In the genomic region with DNA sequence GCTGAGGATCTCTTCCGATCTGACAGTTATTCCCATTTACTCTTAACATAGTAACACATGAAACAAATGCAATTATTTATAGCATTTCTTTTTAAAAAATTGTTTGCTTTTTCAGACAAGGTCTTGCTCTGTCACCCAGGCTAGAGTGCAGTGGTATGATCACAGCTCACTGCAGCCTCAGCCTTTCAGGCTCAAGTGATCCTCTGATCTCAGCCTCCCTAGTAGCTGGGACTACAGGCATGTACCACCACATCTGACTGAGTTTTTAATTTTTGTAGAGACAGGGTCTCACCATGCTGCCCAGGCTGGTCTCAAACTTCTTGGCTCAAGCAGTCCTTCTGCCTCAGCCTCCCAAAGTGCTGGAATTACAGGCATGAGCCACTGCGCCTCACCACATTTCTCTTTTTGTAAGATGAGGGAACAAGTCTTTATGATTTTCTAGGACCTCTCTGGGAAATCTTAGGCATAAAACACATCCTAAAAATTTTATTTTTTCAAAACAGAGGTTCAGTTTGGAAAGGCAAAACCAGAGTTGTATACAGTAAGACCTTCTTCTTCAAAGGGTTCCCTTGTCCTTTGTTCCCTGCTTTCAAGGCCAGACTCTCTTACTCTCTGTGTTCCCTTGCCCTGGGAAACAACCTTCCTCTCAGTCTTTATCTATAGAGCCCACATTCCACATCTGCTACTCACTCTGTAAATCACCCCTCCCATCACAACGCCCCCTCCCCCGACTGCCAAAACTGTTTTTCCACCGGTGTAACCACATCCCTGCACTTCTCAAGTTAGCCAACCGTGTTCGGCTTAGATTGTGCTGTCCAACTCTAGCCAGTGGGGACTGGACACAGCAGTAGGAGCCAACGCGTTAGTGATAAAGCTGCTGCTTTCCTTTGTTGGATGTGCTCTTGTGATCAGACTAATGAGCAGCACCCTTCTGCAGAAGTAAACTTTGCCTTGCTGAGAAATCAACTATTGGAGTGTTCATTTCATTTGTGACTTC, we compare ENCODE assay signal across 1 cellular context.
TF ChIP-seq lines count a peak whose summit lies in the region.

No MANE protein-coding gene starts in this region.

TF ChIP-seq in HepG2, 621 proteins besides CTCF, POLR2A, EP300 and RAD21 (continued from another document and continues in another):
- TF ChIP-seq TCF7 (IDR thresholded peaks at IDR 0.05; ENCODE audit: low read depth): peak; percentile 86
- no peak for TF ChIP-seq ZNF451 (CRISPR knock-in tag; IDR thresholded peaks at IDR 0.05)
- no peak for TF ChIP-seq ZNF30 (CRISPR knock-in tag; IDR thresholded peaks at IDR 0.05)
- TF ChIP-seq, protein P1, sequence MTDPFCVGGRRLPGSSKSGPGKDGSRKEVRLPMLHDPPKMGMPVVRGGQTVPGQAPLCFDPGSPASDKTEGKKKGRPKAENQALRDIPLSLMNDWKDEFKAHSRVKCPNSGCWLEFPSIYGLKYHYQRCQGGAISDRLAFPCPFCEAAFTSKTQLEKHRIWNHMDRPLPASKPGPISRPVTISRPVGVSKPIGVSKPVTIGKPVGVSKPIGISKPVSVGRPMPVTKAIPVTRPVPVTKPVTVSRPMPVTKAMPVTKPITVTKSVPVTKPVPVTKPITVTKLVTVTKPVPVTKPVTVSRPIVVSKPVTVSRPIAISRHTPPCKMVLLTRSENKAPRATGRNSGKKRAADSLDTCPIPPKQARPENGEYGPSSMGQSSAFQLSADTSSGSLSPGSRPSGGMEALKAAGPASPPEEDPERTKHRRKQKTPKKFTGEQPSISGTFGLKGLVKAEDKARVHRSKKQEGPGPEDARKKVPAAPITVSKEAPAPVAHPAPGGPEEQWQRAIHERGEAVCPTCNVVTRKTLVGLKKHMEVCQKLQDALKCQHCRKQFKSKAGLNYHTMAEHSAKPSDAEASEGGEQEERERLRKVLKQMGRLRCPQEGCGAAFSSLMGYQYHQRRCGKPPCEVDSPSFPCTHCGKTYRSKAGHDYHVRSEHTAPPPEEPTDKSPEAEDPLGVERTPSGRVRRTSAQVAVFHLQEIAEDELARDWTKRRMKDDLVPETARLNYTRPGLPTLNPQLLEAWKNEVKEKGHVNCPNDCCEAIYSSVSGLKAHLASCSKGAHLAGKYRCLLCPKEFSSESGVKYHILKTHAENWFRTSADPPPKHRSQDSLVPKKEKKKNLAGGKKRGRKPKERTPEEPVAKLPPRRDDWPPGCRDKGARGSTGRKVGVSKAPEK (CRISPR knock-in tag; IDR thresholded peaks at IDR 0.05; ENCODE audit: borderline replicate concordance): no peak
- TF ChIP-seq HNF4G (IDR thresholded peaks at IDR 0.05; ENCODE audit: borderline replicate concordance, low read depth, low read length): no peak
- TF ChIP-seq HNF4G (CRISPR knock-in tag; IDR thresholded peaks at IDR 0.05; ENCODE audit: borderline replicate concordance, low read depth): no peak
- TF ChIP-seq KDM2A (CRISPR knock-in tag; IDR thresholded peaks at IDR 0.05; ENCODE audit: borderline replicate concordance, low read depth): no peak; the same call in none of the 2 replicates
- TF ChIP-seq HMGA1 (CRISPR knock-in tag; conservative IDR thresholded peaks at IDR 0.05): no peak
- peak; percentile 70 for TF ChIP-seq ASH2L (IDR thresholded peaks at IDR 0.05; ENCODE audit: insufficient read length, low read depth, low read length)
- TF ChIP-seq ZNF558 (CRISPR knock-in tag; IDR thresholded peaks at IDR 0.05; ENCODE audit: borderline replicate concordance): no peak
- TF ChIP-seq RFX3 (CRISPR knock-in tag; IDR thresholded peaks at IDR 0.05): no peak
- TF ChIP-seq ZKSCAN5 (CRISPR knock-in tag; IDR thresholded peaks at IDR 0.05): no peak
- TF ChIP-seq THAP11 (CRISPR knock-in tag; IDR thresholded peaks at IDR 0.05): no peak
- no peak for TF ChIP-seq DR1 (CRISPR knock-in tag; IDR thresholded peaks at IDR 0.05)
- TF ChIP-seq AKAP8 (CRISPR knock-in tag; IDR thresholded peaks at IDR 0.05): no peak; the same call in 1 of the 2 replicates
- no peak for TF ChIP-seq ZNF3 (CRISPR knock-in tag; IDR thresholded peaks at IDR 0.05)
- peak; percentile 83 for TF ChIP-seq SOX5 (CRISPR knock-in tag; IDR thresholded peaks at IDR 0.05; ENCODE audit: borderline replicate concordance)
- no peak; the same call in 1 of the 2 replicates for TF ChIP-seq ZSCAN25 (CRISPR knock-in tag; IDR thresholded peaks at IDR 0.05)
- TF ChIP-seq ZNF224 (CRISPR knock-in tag; IDR thresholded peaks at IDR 0.05): no peak
- TF ChIP-seq, protein P2, sequence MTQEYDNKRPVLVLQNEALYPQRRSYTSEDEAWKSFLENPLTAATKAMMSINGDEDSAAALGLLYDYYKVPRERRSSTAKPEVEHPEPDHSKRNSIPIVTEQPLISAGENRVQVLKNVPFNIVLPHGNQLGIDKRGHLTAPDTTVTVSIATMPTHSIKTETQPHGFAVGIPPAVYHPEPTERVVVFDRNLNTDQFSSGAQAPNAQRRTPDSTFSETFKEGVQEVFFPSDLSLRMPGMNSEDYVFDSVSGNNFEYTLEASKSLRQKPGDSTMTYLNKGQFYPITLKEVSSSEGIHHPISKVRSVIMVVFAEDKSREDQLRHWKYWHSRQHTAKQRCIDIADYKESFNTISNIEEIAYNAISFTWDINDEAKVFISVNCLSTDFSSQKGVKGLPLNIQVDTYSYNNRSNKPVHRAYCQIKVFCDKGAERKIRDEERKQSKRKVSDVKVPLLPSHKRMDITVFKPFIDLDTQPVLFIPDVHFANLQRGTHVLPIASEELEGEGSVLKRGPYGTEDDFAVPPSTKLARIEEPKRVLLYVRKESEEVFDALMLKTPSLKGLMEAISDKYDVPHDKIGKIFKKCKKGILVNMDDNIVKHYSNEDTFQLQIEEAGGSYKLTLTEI (CRISPR knock-in tag; conservative IDR thresholded peaks at IDR 0.05): no peak
- no peak for TF ChIP-seq NONO (IDR thresholded peaks at IDR 0.05)
- TF ChIP-seq NONO (CRISPR knock-in tag; conservative IDR thresholded peaks at IDR 0.05): no peak
- no peak for TF ChIP-seq TBL1XR1 (IDR thresholded peaks at IDR 0.05; ENCODE audit: borderline replicate concordance, low read length, partially characterized antibody)
- TF ChIP-seq ZNF10 (CRISPR knock-in tag; IDR thresholded peaks at IDR 0.05; ENCODE audit: borderline replicate concordance, low read depth): no peak
- no peak for TF ChIP-seq ZFY (CRISPR knock-in tag; IDR thresholded peaks at IDR 0.05)
- no peak for TF ChIP-seq SMYD3 (CRISPR knock-in tag; IDR thresholded peaks at IDR 0.05)
- TF ChIP-seq, protein P3, sequence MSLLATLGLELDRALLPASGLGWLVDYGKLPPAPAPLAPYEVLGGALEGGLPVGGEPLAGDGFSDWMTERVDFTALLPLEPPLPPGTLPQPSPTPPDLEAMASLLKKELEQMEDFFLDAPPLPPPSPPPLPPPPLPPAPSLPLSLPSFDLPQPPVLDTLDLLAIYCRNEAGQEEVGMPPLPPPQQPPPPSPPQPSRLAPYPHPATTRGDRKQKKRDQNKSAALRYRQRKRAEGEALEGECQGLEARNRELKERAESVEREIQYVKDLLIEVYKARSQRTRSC (CRISPR knock-in tag; IDR thresholded peaks at IDR 0.05; ENCODE audit: low read depth): no peak
- TF ChIP-seq, protein P4, sequence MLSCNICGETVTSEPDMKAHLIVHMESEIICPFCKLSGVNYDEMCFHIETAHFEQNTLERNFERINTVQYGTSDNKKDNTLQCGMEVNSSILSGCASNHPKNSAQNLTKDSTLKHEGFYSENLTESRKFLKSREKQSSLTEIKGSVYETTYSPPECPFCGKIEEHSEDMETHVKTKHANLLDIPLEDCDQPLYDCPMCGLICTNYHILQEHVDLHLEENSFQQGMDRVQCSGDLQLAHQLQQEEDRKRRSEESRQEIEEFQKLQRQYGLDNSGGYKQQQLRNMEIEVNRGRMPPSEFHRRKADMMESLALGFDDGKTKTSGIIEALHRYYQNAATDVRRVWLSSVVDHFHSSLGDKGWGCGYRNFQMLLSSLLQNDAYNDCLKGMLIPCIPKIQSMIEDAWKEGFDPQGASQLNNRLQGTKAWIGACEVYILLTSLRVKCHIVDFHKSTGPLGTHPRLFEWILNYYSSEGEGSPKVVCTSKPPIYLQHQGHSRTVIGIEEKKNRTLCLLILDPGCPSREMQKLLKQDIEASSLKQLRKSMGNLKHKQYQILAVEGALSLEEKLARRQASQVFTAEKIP (CRISPR knock-in tag; IDR thresholded peaks at IDR 0.05; ENCODE audit: borderline replicate concordance): no peak
- peak; percentile 63; the same call in 1 of the 2 replicates for TF ChIP-seq DPF2 (CRISPR knock-in tag; IDR thresholded peaks at IDR 0.05; ENCODE audit: borderline replicate concordance, low read depth)
- no peak for TF ChIP-seq ZSCAN20 (CRISPR knock-in tag; IDR thresholded peaks at IDR 0.05; ENCODE audit: borderline replicate concordance)
- TF ChIP-seq KLF11 (CRISPR knock-in tag; IDR thresholded peaks at IDR 0.05): no peak
- no peak for TF ChIP-seq IRF2 (CRISPR knock-in tag; IDR thresholded peaks at IDR 0.05)
- TF ChIP-seq, protein P5, sequence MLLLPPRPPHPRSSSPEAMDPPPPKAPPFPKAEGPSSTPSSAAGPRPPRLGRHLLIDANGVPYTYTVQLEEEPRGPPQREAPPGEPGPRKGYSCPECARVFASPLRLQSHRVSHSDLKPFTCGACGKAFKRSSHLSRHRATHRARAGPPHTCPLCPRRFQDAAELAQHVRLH (CRISPR knock-in tag; IDR thresholded peaks at IDR 0.05; ENCODE audit: borderline replicate concordance, low read depth): no peak
- TF ChIP-seq ZNF256 (CRISPR knock-in tag; conservative IDR thresholded peaks at IDR 0.05): no peak
- no peak; the same call in 1 of the 2 replicates for TF ChIP-seq ERF (CRISPR knock-in tag; IDR thresholded peaks at IDR 0.05)
- TF ChIP-seq GFI1 (CRISPR knock-in tag; IDR thresholded peaks at IDR 0.05; ENCODE audit: borderline replicate concordance): 0 out of 2 replicates have a peak, but pooled peaks have one; percentile 59
- TF ChIP-seq YEATS2 (CRISPR knock-in tag; IDR thresholded peaks at IDR 0.05; ENCODE audit: borderline replicate concordance): no peak
- no peak for TF ChIP-seq ZNF563 (CRISPR knock-in tag; IDR thresholded peaks at IDR 0.05)
- peak; percentile 99 for TF ChIP-seq ZNF121 (CRISPR knock-in tag; IDR thresholded peaks at IDR 0.05)
- TF ChIP-seq, protein P6, sequence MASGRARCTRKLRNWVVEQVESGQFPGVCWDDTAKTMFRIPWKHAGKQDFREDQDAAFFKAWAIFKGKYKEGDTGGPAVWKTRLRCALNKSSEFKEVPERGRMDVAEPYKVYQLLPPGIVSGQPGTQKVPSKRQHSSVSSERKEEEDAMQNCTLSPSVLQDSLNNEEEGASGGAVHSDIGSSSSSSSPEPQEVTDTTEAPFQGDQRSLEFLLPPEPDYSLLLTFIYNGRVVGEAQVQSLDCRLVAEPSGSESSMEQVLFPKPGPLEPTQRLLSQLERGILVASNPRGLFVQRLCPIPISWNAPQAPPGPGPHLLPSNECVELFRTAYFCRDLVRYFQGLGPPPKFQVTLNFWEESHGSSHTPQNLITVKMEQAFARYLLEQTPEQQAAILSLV (CRISPR knock-in tag; IDR thresholded peaks at IDR 0.05; ENCODE audit: borderline replicate concordance): no peak
- TF ChIP-seq, protein P7, sequence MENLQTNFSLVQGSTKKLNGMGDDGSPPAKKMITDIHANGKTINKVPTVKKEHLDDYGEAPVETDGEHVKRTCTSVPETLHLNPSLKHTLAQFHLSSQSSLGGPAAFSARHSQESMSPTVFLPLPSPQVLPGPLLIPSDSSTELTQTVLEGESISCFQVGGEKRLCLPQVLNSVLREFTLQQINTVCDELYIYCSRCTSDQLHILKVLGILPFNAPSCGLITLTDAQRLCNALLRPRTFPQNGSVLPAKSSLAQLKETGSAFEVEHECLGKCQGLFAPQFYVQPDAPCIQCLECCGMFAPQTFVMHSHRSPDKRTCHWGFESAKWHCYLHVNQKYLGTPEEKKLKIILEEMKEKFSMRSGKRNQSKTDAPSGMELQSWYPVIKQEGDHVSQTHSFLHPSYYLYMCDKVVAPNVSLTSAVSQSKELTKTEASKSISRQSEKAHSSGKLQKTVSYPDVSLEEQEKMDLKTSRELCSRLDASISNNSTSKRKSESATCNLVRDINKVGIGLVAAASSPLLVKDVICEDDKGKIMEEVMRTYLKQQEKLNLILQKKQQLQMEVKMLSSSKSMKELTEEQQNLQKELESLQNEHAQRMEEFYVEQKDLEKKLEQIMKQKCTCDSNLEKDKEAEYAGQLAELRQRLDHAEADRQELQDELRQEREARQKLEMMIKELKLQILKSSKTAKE (CRISPR knock-in tag; IDR thresholded peaks at IDR 0.05; ENCODE audit: borderline replicate concordance): no peak
- peak; percentile 15; the same call in 1 of the 2 replicates for TF ChIP-seq STAG1 (CRISPR knock-in tag; IDR thresholded peaks at IDR 0.05)
- no peak for TF ChIP-seq ZFP41 (CRISPR knock-in tag; IDR thresholded peaks at IDR 0.05; ENCODE audit: borderline replicate concordance)
- TF ChIP-seq, protein P8, sequence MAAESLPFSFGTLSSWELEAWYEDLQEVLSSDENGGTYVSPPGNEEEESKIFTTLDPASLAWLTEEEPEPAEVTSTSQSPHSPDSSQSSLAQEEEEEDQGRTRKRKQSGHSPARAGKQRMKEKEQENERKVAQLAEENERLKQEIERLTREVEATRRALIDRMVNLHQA (CRISPR knock-in tag; IDR thresholded peaks at IDR 0.05): no peak
- no peak for TF ChIP-seq TP53 (CRISPR knock-in tag; conservative IDR thresholded peaks at IDR 0.05)
